In the genomic region with DNA sequence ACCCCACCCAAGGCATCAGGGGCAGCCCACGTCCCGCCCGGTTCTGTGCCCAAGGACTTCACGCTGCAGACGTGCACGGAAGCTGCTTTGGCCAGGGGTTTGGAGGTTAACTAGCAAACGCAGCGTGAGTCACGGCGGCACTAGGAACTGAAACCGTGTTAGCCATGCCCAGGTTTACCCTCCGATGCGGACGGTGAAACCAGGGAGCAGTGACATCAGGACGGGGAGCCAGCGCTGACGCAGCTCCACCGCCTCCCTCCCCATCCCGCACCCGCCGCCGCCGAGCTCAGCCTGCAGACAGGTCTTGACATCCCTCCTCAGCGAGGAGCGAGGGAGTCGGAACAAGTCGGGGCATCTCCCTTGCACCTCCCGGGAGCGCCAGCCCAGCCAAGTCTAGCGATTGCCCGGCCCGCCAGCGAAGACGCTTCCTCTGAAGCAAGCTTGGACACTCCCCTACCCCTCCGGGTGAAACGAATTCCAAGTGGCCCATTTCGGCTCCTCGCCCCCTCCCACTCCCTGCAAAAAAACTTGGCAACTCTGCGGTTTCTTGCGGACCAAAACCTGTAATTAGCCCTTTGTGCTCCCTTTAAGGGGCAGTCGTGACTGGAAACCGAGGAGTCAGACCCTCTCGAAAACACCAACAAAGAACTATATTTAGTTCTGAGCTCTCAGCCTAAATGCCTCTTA, we compare ENCODE assay signal across 8 cellular contexts. TPM values are rescaled to one million over a fixed set of nuclear protein-coding genes. Genes with fewer than 3 reads are reported as not detected.
DNase-seq lines count a peak whose midpoint lies in the region; ATAC-seq and TF ChIP-seq lines count a peak whose summit lies in the region.

No MANE protein-coding gene starts in this region.

- DNase-seq in NCI-H2227 (lab: John Stamatoyannopoulos, UW; ENCODE audit: unreplicated experiment) (peak; percentile 68), NCI-H2227 treated with DMSO at 0.1 percent for 48 hours (lab: John Stamatoyannopoulos, UW) (no peak), NCI-H460 (ENCODE audit: extremely low read depth, low read depth) (peak; percentile 38), memory B cell (ENCODE audit: low spot score in 2 of 2) (peak; percentile 67 to 68)
- DNase-seq in activated CD8-positive, alpha-beta T cell treated with anti-CD3 and anti-CD28 coated beads for 36 hours = peak; percentile 91
- peak; percentile 50 for DNase-seq in effector CD8-positive, alpha-beta T cell (lab: John Stamatoyannopoulos, UW)
- DNase-seq in stimulated activated CD8-positive, alpha-beta memory T cell treated with anti-CD3 and anti-CD28 coated beads, Interleukin-12 subunit alpha, Interleukin-12 subunit beta, amount 100 ng/mL, for 4 hours (ENCODE audit: low read depth) = peak; percentile 59

- CTCF ChIA-PET in activated CD8-positive, alpha-beta T cell treated with anti-CD3 and anti-CD28 coated beads for 36 hours (lab: Charles Lee) = interaction anchor here (0.8 to 2.6 kb wide), 7 partner anchors 10 to 609 kb away, joined by 3 to 19 read pairs (median 3); no protein-coding TSS in a partner anchor

- peak overlapping the region; percentile 98 for H3K4me3 Mint-ChIP-seq in activated CD8-positive, alpha-beta T cell treated with anti-CD3 and anti-CD28 coated beads for 36 hours
- peak overlapping the region; percentile 98 for H3K4me3 Mint-ChIP-seq in memory B cell

- H3K27ac Mint-ChIP-seq in activated CD8-positive, alpha-beta T cell treated with anti-CD3 and anti-CD28 coated beads for 36 hours = peak overlapping the region; percentile 92
- peak overlapping the region; percentile 92 for H3K27ac Mint-ChIP-seq in memory B cell

- no peaks in the 10 kb centered on the region for H3K9me3 Mint-ChIP-seq in activated CD8-positive, alpha-beta T cell treated with anti-CD3 and anti-CD28 coated beads for 36 hours
- H3K9me3 Mint-ChIP-seq in memory B cell = no peaks in the 10 kb centered on the region

- peaks cover 23% of the 10 kb centered on the region for H3K36me3 Mint-ChIP-seq in activated CD8-positive, alpha-beta T cell treated with anti-CD3 and anti-CD28 coated beads for 36 hours (ENCODE audit: low read depth)
- no peaks in the 10 kb centered on the region for H3K36me3 Mint-ChIP-seq in memory B cell

- ATAC-seq in HG02938 (IDR thresholded peaks at IDR 0.05; ENCODE audit: unreplicated experiment) (peak; percentile 20), memory B cell (ENCODE audit: low read depth) (peak; percentile 47)
- ATAC-seq in activated CD8-positive, alpha-beta T cell treated with anti-CD3 and anti-CD28 coated beads for 36 hours = peak; percentile 45

- no peaks in the 10 kb centered on the region for H3K27me3 Mint-ChIP-seq in activated CD8-positive, alpha-beta T cell treated with anti-CD3 and anti-CD28 coated beads for 36 hours
- H3K27me3 Mint-ChIP-seq in memory B cell = no peaks in the 10 kb centered on the region

- peaks cover 21% of the 10 kb centered on the region for H3K4me1 Mint-ChIP-seq in activated CD8-positive, alpha-beta T cell treated with anti-CD3 and anti-CD28 coated beads for 36 hours (ENCODE audit: low read depth)
- peaks cover 28% of the 10 kb centered on the region for H3K4me1 Mint-ChIP-seq in memory B cell

- intact Hi-C loops in activated CD8-positive, alpha-beta T cell treated with anti-CD3 and anti-CD28 coated beads for 36 hours (cut with micrococcal nuclease) = loop anchor here (5.0 to 10.0 kb wide), 4 partner anchors 118 to 604 kb away; no protein-coding TSS in a partner anchor

- POLR2A ChIA-PET in activated CD8-positive, alpha-beta T cell treated with anti-CD3 and anti-CD28 coated beads for 36 hours (lab: Charles Lee) = interaction anchor here (0.6 to 2.4 kb wide), 6 partner anchors 11 to 469 kb away, joined by 3 to 8 read pairs (median 4); no protein-coding TSS in a partner anchor

- TF ChIP-seq CTCF in activated CD8-positive, alpha-beta T cell treated with anti-CD3 and anti-CD28 coated beads for 36 hours (IDR thresholded peaks at IDR 0.05) = no peak

RNA-seq across cellular contexts. Expression of a gene that starts 1.4 kb away (rescaled TPM):
- total RNA-seq in NCI-H460 (2014; rRNA removed; shearing (Covaris generic)) = 25.0 and 28.8 TPM in 2 replicates
- 5.8 and 6.1 TPM in 2 replicates for polyA plus RNA-seq in NCI-H460 (2014; cell fraction: nucleus; rRNA removed)
- 10 to 100 TPM; 14.4 to 15.3 TPM for total RNA-seq in activated CD8-positive, alpha-beta T cell treated with anti-CD3 and anti-CD28 coated beads for 36 hours
